In the genomic region with DNA sequence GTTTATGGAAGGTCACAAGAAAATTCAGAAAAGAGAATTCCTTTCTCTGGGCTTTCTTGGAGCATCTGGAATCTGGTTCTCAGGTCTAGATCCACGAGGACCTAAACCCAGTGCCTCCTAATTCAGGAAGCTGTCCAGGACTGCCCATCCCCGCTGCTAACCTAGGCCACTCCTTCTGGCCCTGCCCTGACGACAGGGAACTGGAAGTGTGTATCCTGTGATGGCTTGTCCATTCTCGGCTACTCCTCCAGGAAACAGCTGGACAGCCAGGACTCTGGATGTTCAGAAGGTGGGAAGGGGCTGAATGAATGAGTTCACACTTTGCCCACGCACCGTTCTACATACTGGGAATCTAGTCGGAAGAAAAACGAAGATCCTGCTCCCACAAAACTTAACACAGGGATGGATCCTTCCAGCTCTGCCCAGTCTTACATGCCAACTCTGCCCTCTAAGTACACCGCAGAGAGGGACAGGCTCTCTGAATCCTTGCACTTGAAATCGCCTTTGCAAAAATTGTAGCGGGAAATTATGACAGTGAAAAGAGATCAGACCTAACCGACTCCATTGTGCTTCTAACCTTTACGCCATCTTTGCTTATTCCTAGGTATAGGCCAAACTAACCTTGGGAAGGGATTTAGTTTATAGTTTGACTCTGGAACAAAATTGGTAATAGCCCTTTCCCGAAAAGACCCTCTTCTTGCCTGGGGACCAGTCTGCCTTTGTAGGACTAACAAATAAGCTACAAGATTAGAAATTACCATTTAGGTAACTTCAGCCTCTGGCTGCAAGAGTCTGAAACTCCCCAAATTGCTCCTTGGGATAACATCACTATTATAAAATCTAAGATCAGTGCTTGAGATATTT, we compare ENCODE assay signal across 10 cellular contexts. TPM values are rescaled to one million over a fixed set of nuclear protein-coding genes. Genes with fewer than 3 reads are reported as not detected.
A peak's percentile ranks its signal among the peaks of the same experiment; 100 is the strongest.
DNase-seq lines count a peak whose midpoint lies in the region; ATAC-seq, FAIRE-seq and TF ChIP-seq lines count a peak whose summit lies in the region.
"Had no signal": no experiment of that assay in that cellular context is flagged by ENCODE, and none has a peak within 500 bp of the region (broad histone marks: within the 10 kb centered on the region; RNA-seq: fewer than 3 reads in every experiment).

No MANE protein-coding gene starts in this region.

- H3K27me3 Mint-ChIP-seq in T-helper 1 cell treated with Interleukin-12 subunit alpha and Interleukin-12 subunit beta and Interleukin-4 antibody, amounts not matched to agents 30 μg/mL and 1 μg/mL, for 36 hours (ENCODE audit: low read depth): no peaks in the 10 kb centered on the region
- H3K27me3 Mint-ChIP-seq in T-helper 17 cell: no peaks in the 10 kb centered on the region

- no peaks in the 10 kb centered on the region for H3K9me2 ChIP-seq in hepatocyte (replicated peaks; ENCODE audit: insufficient read depth)

- no peak for ATAC-seq in T-helper 17 cell

- TF ChIP-seq CTCF in hepatocyte (IDR thresholded peaks at IDR 0.05; ENCODE audit: poor library complexity): no peak

- no peaks in the 10 kb centered on the region for H3K9me3 Mint-ChIP-seq in T-helper 1 cell treated with Interleukin-12 subunit alpha and Interleukin-12 subunit beta and Interleukin-4 antibody, amounts not matched to agents 30 μg/mL and 1 μg/mL, for 36 hours

- no peaks in the 10 kb centered on the region for H3K9me3 ChIP-seq in T-helper 17 cell (ENCODE audit: control insufficient read depth, low read length, poor library complexity, severe bottlenecking)
- H3K9me3 ChIP-seq in hepatocyte (ENCODE audit: low read depth): no peaks in the 10 kb centered on the region

- H3K4me1 Mint-ChIP-seq in T-helper 1 cell treated with Interleukin-12 subunit alpha and Interleukin-12 subunit beta and Interleukin-4 antibody, amounts not matched to agents 30 μg/mL and 1 μg/mL, for 36 hours (ENCODE audit: low read depth): peaks cover 52% of the 10 kb centered on the region
- H3K4me1 Mint-ChIP-seq in T-helper 17 cell: peaks cover 36% of the 10 kb centered on the region

- H3K27me3 ChIP-seq in hepatocyte: no peaks in the 10 kb centered on the region

- H3K4me1 ChIP-seq in hepatocyte (ENCODE audit: insufficient read depth): peaks cover 53% of the 10 kb centered on the region

- H3K27ac ChIP-seq in hepatocyte (peak overlapping the region; percentile 94), skin epidermis (peak overlapping the region in 17 of 21 experiments; percentile 33 to 95 (median 90))

- H3K4me3 ChIP-seq in hepatocyte (no peak overlapping the region), skin epidermis (peak overlapping the region in 1 of 7 experiments; percentile 62)

- H3K36me3 Mint-ChIP-seq in T-helper 1 cell treated with Interleukin-12 subunit alpha and Interleukin-12 subunit beta and Interleukin-4 antibody, amounts not matched to agents 30 μg/mL and 1 μg/mL, for 36 hours (ENCODE audit: low read depth): peaks cover 25% of the 10 kb centered on the region
- H3K36me3 Mint-ChIP-seq in T-helper 17 cell (ENCODE audit: low read depth): no peaks in the 10 kb centered on the region

- H3K4me3 Mint-ChIP-seq in T-helper 1 cell treated with Interleukin-12 subunit alpha and Interleukin-12 subunit beta and Interleukin-4 antibody, amounts not matched to agents 30 μg/mL and 1 μg/mL, for 36 hours: peak overlapping the region; percentile 92
- H3K4me3 Mint-ChIP-seq in T-helper 17 cell: peak overlapping the region; percentile 83

- H4K20me1 ChIP-seq in hepatocyte (ENCODE audit: insufficient read depth, poor library complexity, severe bottlenecking): no peaks in the 10 kb centered on the region

- DNase-seq in T-helper 1 cell (no peak), T-helper 17 cell (no peak), hepatocyte (ENCODE audit: low spot score) (peak; percentile 58), GM19238 (ENCODE audit: insufficient read length, low spot score) (no peak), frontal cortex (ENCODE audit: low spot score in 2 of 2) (no peak)
- DNase-seq in activated CD4-positive, CD25-positive, alpha-beta regulatory T cell treated with anti-CD3 and anti-CD28 coated beads, Interleukin-2, amount 50 U/mL, for 72 hours: no peak
- DNase-seq: caudate nucleus had no signal

- peak overlapping the region; percentile 93 for H3K27ac Mint-ChIP-seq in T-helper 1 cell treated with Interleukin-12 subunit alpha and Interleukin-12 subunit beta and Interleukin-4 antibody, amounts not matched to agents 30 μg/mL and 1 μg/mL, for 36 hours
- H3K27ac Mint-ChIP-seq in T-helper 17 cell: peak overlapping the region; percentile 91

- no peak for FAIRE-seq in frontal cortex (lab: Jason Lieb, UNC)
- FAIRE-seq: A204.1 had no signal

- peak overlapping the region; percentile 84 for H3K4me2 ChIP-seq in hepatocyte

- no peaks in the 10 kb centered on the region for H3K36me3 ChIP-seq in hepatocyte (replicated peaks; ENCODE audit: insufficient read depth, low read depth)

- H2AFZ ChIP-seq in hepatocyte: no peak overlapping the region

- H3K79me2 ChIP-seq in hepatocyte: peaks cover 58% of the 10 kb centered on the region

- 49% methylated on average over 14 of the region's 14 CpGs for WGBS in hepatocyte (ENCODE audit: low lambda C conversion rate, missing lambda C conversion rate)

RNA-seq across cellular contexts. Expression of gene LSM4, which starts 1.8 kb away (rescaled TPM):
- total RNA-seq in T-helper 17 cell: 10 to 100 TPM; 43.3 to 46.6 TPM
- total RNA-seq in hepatocyte: 185 and 202 TPM in 2 replicates
- polyA plus RNA-seq in hepatocyte: 218 and 226 TPM in 2 replicates
- total RNA-seq in frontal cortex: 80.3 TPM

RNA-seq across cellular contexts. Expression of gene PGPEP1, which starts 19.3 kb away (rescaled TPM):
- 10 to 100 TPM; 22.0 to 28.3 TPM for total RNA-seq in T-helper 17 cell
- 35.0 and 36.1 TPM in 2 replicates for total RNA-seq in hepatocyte
- polyA plus RNA-seq in hepatocyte: 24.8 and 26.8 TPM in 2 replicates
- 18.3 TPM for total RNA-seq in frontal cortex

RNA-seq across cellular contexts. Expression of gene JUND, which starts 39.7 kb away (rescaled TPM):
- total RNA-seq in T-helper 17 cell: 1,000 to 10,000 TPM; 1,212 to 1,401 TPM
- 307 and 379 TPM in 2 replicates for total RNA-seq in hepatocyte
- 698 and 768 TPM in 2 replicates for polyA plus RNA-seq in hepatocyte
- 35.5 TPM for total RNA-seq in frontal cortex

RNA-seq across cellular contexts. Expression of gene IQCN, which starts 46.8 kb away (rescaled TPM):
- 10 to 100 TPM; 16.5 to 21.9 TPM for total RNA-seq in T-helper 17 cell
- 3.7 and 3.9 TPM in 2 replicates for total RNA-seq in hepatocyte
- 1.5 and 2.3 TPM in 2 replicates for polyA plus RNA-seq in hepatocyte
- 0.41 TPM for total RNA-seq in frontal cortex
